Comparison of ENCODE assay signal across 8 cellular contexts in genomic region chr2:97662386-97662894, GRCh38. TPM values are rescaled to one million over a fixed set of nuclear protein-coding genes. Genes with fewer than 3 reads are reported as not detected.
DNase-seq lines count a peak whose midpoint lies in the region; ATAC-seq and TF ChIP-seq lines count a peak whose summit lies in the region.

No MANE protein-coding gene starts in this region.

- in situ Hi-C loops in KBM-7 (cut with MboI; ENCODE audit: low pct_unique_long_range_greater_than_20kb, low sequenced_read_pairs): no loop called here

- H3K36me3 ChIP-seq in SK-N-MC (ENCODE audit: insufficient read depth, low read length): no peaks in the 10 kb centered on the region; the same call in 1 of the 2 replicates
- H3K36me3 ChIP-seq in skeletal muscle satellite cell (ENCODE audit: insufficient read depth, low read length): peaks cover 22% of the 10 kb centered on the region

- no peak for TF ChIP-seq CTCF in fibroblast of the aortic adventitia (IDR thresholded peaks at IDR 0.05; ENCODE audit: insufficient read depth, low read length)

- ATAC-seq in GM19463 (IDR thresholded peaks at IDR 0.05; ENCODE audit: unreplicated experiment) (peak; percentile 17), HG03139 (IDR thresholded peaks at IDR 0.05; ENCODE audit: unreplicated experiment) (no peak)

- peak overlapping the region; percentile 81 for H3K4me2 ChIP-seq in skeletal muscle satellite cell (ENCODE audit: low read length)

- H3K4me3 ChIP-seq in SK-N-MC (peak overlapping the region; percentile 95), fibroblast of the aortic adventitia (ENCODE audit: low read depth, low read length) (peak overlapping the region; percentile 81), skeletal muscle satellite cell (ENCODE audit: low read length) (peak overlapping the region; percentile 71)

- H3K27ac ChIP-seq in SK-N-MC: no peak overlapping the region

- H3K9me3 ChIP-seq in SK-N-MC (ENCODE audit: low read depth, low read length) (no peaks in the 10 kb centered on the region), skeletal muscle satellite cell (replicated peaks; ENCODE audit: low read length) (no peaks in the 10 kb centered on the region)

- H3K4me1 ChIP-seq in skeletal muscle satellite cell (ENCODE audit: control insufficient read depth, insufficient read depth, low read length): peaks cover 29% of the 10 kb centered on the region

- H3K9ac ChIP-seq in SK-N-MC (ENCODE audit: insufficient read length) (peak overlapping the region; percentile 77), skeletal muscle satellite cell (ENCODE audit: low read depth, low read length) (peak overlapping the region; percentile 93)

- DNase-seq in SK-N-MC (ENCODE audit: low read depth, low spot score): no peak
- DNase-seq in fibroblast of the aortic adventitia (ENCODE audit: low read depth): no peak
- DNase-seq in DMS 273 (lab: John Stamatoyannopoulos, UW; ENCODE audit: unreplicated experiment): no peak
- no peak for DNase-seq in globus pallidus (ENCODE audit: low spot score)
- no peak for DNase-seq in KBM-7

- no peaks in the 10 kb centered on the region for H3K27me3 ChIP-seq in skeletal muscle satellite cell (ENCODE audit: control insufficient read depth, insufficient read depth, low read length)

RNA-seq across cellular contexts. Expression of gene ACTR1B, which starts 1.4 kb away (rescaled TPM):
- 24.3 and 44.6 TPM in 2 replicates for total RNA-seq in fibroblast of the aortic adventitia (ENCODE audit: low replicate concordance)
- total RNA-seq in skeletal muscle satellite cell (2012; rRNA removed): 33.7 and 51.1 TPM in 2 replicates

RNA-seq across cellular contexts. Expression of gene C2orf92, which starts 7.1 kb away (rescaled TPM):
- total RNA-seq in fibroblast of the aortic adventitia (ENCODE audit: low replicate concordance): 1.9 and 2.0 TPM in 2 replicates
- 3.8 and 4.8 TPM in 2 replicates for total RNA-seq in skeletal muscle satellite cell (2012; rRNA removed)

RNA-seq across cellular contexts. Expression of gene COX5B, which starts 16.6 kb away (rescaled TPM):
- total RNA-seq in fibroblast of the aortic adventitia (ENCODE audit: low replicate concordance): 83.4 and 198 TPM in 2 replicates
- 254 and 281 TPM in 2 replicates for total RNA-seq in skeletal muscle satellite cell (2012; rRNA removed)

RNA-seq across cellular contexts. Expression of gene ZAP70, which starts 50.9 kb away (rescaled TPM):
- 0.25 TPM in 1 of 2 replicates, not detected in the other for total RNA-seq in fibroblast of the aortic adventitia (ENCODE audit: low replicate concordance)
- not detected in 2 replicates for total RNA-seq in skeletal muscle satellite cell (2012; rRNA removed)
